8 cellular contexts compared by ENCODE assay signal in genomic region chr20:25196701-25197120, GRCh38. TPM values are rescaled to one million over a fixed set of nuclear protein-coding genes. Genes with fewer than 3 reads are reported as not detected.
A peak's percentile ranks its signal among the peaks of the same experiment; 100 is the strongest.
DNase-seq lines count a peak whose midpoint lies in the region; ATAC-seq, FAIRE-seq and TF ChIP-seq lines count a peak whose summit lies in the region.

No MANE protein-coding gene starts in this region.

- H2BK5ac ChIP-seq in trophoblast cell (ENCODE audit: low read depth, low read length, poor library complexity), result no peak overlapping the region

- H3K14ac ChIP-seq in trophoblast cell (ENCODE audit: low read length), result no peak overlapping the region

- no peak overlapping the region for H4K12ac ChIP-seq in trophoblast cell (ENCODE audit: low read depth, low read length)

- no peak for TF ChIP-seq CTCF in SK-N-SH (IDR thresholded peaks at IDR 0.05)
- no peak for TF ChIP-seq CTCF in endothelial cell of umbilical vein (IDR thresholded peaks at IDR 0.05; ENCODE audit: extremely low read depth in 1 of 2, insufficient read depth in 1 of 2, low read depth in 1 of 2, low read length in 2 of 2)
- TF ChIP-seq CTCF in GM10266 (IDR thresholded peaks at IDR 0.05; ENCODE audit: control insufficient read depth, insufficient read depth, low read depth, missing control alignments), result no peak

- H2BK12ac ChIP-seq in trophoblast cell (ENCODE audit: low read length), result no peak overlapping the region

- H2AK5ac ChIP-seq in trophoblast cell (ENCODE audit: low read length), result no peak overlapping the region

- no peak overlapping the region for H3K18ac ChIP-seq in trophoblast cell (ENCODE audit: low read length)

- H3K4me2 ChIP-seq in SK-N-SH (peak overlapping the region; percentile 91), endothelial cell of umbilical vein (ENCODE audit: insufficient read depth, low read length) (peak overlapping the region; percentile 59), trophoblast cell (ENCODE audit: low read length) (peak overlapping the region; percentile 96)

- H2AFZ ChIP-seq in SK-N-SH (ENCODE audit: low read depth) (no peak overlapping the region), endothelial cell of umbilical vein (ENCODE audit: low read depth, low read length) (no peak overlapping the region), trophoblast cell (ENCODE audit: insufficient read depth, low read length, poor library complexity) (no peak overlapping the region)

- H4K20me1 ChIP-seq in SK-N-SH (ENCODE audit: insufficient read depth) (peaks cover 3% of the 10 kb centered on the region; the same call in 1 of the 2 replicates), endothelial cell of umbilical vein (replicated peaks; ENCODE audit: control insufficient read depth, extremely low read depth, insufficient read depth, low read length) (peaks cover 2% of the 10 kb centered on the region)

- no peak for FAIRE-seq in endothelial cell of umbilical vein (lab: Jason Lieb, UNC)

- H3K79me2 ChIP-seq in SK-N-SH (ENCODE audit: insufficient read depth) (peaks cover 61% of the 10 kb centered on the region), endothelial cell of umbilical vein (ENCODE audit: control insufficient read depth, insufficient read depth, low read length) (peaks cover 33% of the 10 kb centered on the region), trophoblast cell (ENCODE audit: control insufficient read depth, insufficient read depth, low read length, poor library complexity) (peaks cover 9% of the 10 kb centered on the region)

- no peak overlapping the region for H3K27ac ChIP-seq in SK-N-SH (ENCODE audit: low read depth in 2 of 2, low read length in 1 of 2)
- no peak overlapping the region for H3K27ac ChIP-seq in endothelial cell of umbilical vein (ENCODE audit: insufficient read depth, low read depth, low read length)
- no peak overlapping the region for H3K27ac ChIP-seq in trophoblast cell (ENCODE audit: low read depth, low read length)

- peaks cover 4% of the 10 kb centered on the region for H3F3A ChIP-seq in SK-N-SH (replicated peaks; ENCODE audit: insufficient read depth)

- TF ChIP-seq RAD21 in SK-N-SH (IDR thresholded peaks at IDR 0.05; ENCODE audit: low read length), result no peak

- H3K79me1 ChIP-seq in trophoblast cell (ENCODE audit: low read length), result peaks cover 9% of the 10 kb centered on the region

- POLR2A ChIA-PET in SK-N-SH (lab: Yijun Ruan, JAX), result no interaction called here
- POLR2A ChIA-PET in endothelial cell of umbilical vein (lab: Charles Lee), result no interaction called here

- H3K36me3 ChIP-seq in SK-N-SH (replicated peaks in 1 of 2; ENCODE audit: control insufficient read depth in 1 of 2, insufficient read depth in 2 of 2, low read length in 1 of 2) (no peaks in the 10 kb centered on the region), NT2/D1 (ENCODE audit: insufficient read depth, insufficient read length, low read length) (peaks cover 6% of the 10 kb centered on the region), endothelial cell of umbilical vein (ENCODE audit: control insufficient read depth in 2 of 2, extremely low read depth in 1 of 2, insufficient read depth in 2 of 2, low read length in 2 of 2) (no peaks in the 10 kb centered on the region), trophoblast cell (ENCODE audit: control insufficient read depth in 1 of 2, insufficient read depth in 2 of 2, low read length in 2 of 2) (no peaks in the 10 kb centered on the region)

- CTCF ChIA-PET in SK-N-SH (lab: Yijun Ruan, JAX), result interaction anchor here (0.7 to 1.2 kb wide), 2 partner anchors 8 to 203 kb away, joined by 3 to 4 read pairs; no protein-coding TSS in a partner anchor
- CTCF ChIA-PET in endothelial cell of umbilical vein (lab: Charles Lee), result interaction anchor here (0.6 to 1.8 kb wide), 3 partner anchors 27 to 203 kb away, joined by 3 to 7 read pairs (median 3); no protein-coding TSS in a partner anchor

- H3K4me1 ChIP-seq in SK-N-SH (ENCODE audit: control insufficient read depth in 1 of 2, insufficient read depth in 2 of 2, low read depth in 1 of 2, low read length in 1 of 2) (peaks cover 0 to 28% of the 10 kb centered on the region in 2 experiments; a peak in 3 of 4 replicates), NT2/D1 (ENCODE audit: insufficient read depth, insufficient read length) (peaks cover 5% of the 10 kb centered on the region), endothelial cell of umbilical vein (ENCODE audit: control insufficient read depth, extremely low read depth, insufficient read depth, low read length) (peaks cover 5% of the 10 kb centered on the region), trophoblast cell (ENCODE audit: control insufficient read depth in 1 of 2, insufficient read depth in 2 of 2, low read length in 2 of 2) (peaks cover 0 to 3% of the 10 kb centered on the region in 2 experiments)

- no peak overlapping the region for H4K91ac ChIP-seq in trophoblast cell (ENCODE audit: low read depth, low read length)

- no peak overlapping the region for H2BK120ac ChIP-seq in trophoblast cell (ENCODE audit: insufficient read depth, low read length, poor library complexity)

- DNase-seq in SK-N-SH (no peak), NT2/D1 (ENCODE audit: low read depth, low spot score) (no peak), endothelial cell of umbilical vein (ENCODE audit: low read depth, low spot score) (no peak), trophoblast cell (no peak), superior temporal gyrus (ENCODE audit: extremely low spot score) (no peak), GM10266 (ENCODE audit: extremely low spot score) (no peak)

- H4K8ac ChIP-seq in trophoblast cell (ENCODE audit: low read depth, low read length), result no peak overlapping the region

- intact Hi-C loops in endothelial cell of umbilical vein (cut with micrococcal nuclease), result no loop called here

- H3K9me2 ChIP-seq in SK-N-SH, result no peaks in the 10 kb centered on the region

- H3K23ac ChIP-seq in trophoblast cell (ENCODE audit: low read length), result no peak overlapping the region

- TF ChIP-seq EP300 in SK-N-SH (IDR thresholded peaks at IDR 0.05; ENCODE audit: borderline replicate concordance in 1 of 2, low read depth in 1 of 2, low read length in 1 of 2), result no peak

- TF ChIP-seq POLR2A in endothelial cell of umbilical vein (IDR thresholded peaks at IDR 0.05; ENCODE audit: low read depth, low read length), result no peak

- no peak overlapping the region for H3K4ac ChIP-seq in trophoblast cell (ENCODE audit: low read depth, low read length)

- dilution Hi-C loops in endothelial cell of umbilical vein (cut with MboI; ENCODE audit: extremely low pct_ligation_motif_present, low sequenced_read_pairs), result no loop called here

- ATAC-seq in SK-N-SH treated with all-trans-retinoic acid at 6 μM for 48 hours, result no peak
- no peak for ATAC-seq in GM19324 (IDR thresholded peaks at IDR 0.05; ENCODE audit: low FRiP score, unreplicated experiment)

- H3K9ac ChIP-seq in SK-N-SH, result peak overlapping the region; percentile 84; the same call in 1 of the 2 replicates
- H3K9ac ChIP-seq in NT2/D1 (ENCODE audit: insufficient read length, low read depth), result peak overlapping the region; percentile 83
- H3K9ac ChIP-seq in endothelial cell of umbilical vein (replicated peaks; ENCODE audit: extremely low read depth, insufficient read depth, low read length), result no peak overlapping the region
- H3K9ac ChIP-seq in trophoblast cell (ENCODE audit: low read length), result no peak overlapping the region

- 72% methylated on average over 14 of the region's 14 CpGs for WGBS in SK-N-SH (ENCODE audit: low lambda C conversion rate)
- no CpG with 5 or more reads among the region's 14 CpGs for WGBS in trophoblast cell (ENCODE audit: extremely low coverage, insufficient coverage, insufficient read length)

- peak overlapping the region; percentile 89 to 91 for H3K4me3 ChIP-seq in SK-N-SH (ENCODE audit: low read depth in 2 of 2, low read length in 1 of 2)
- H3K4me3 ChIP-seq in NT2/D1 (ENCODE audit: insufficient read length, low read depth), result peak overlapping the region; percentile 72
- peak overlapping the region in 2 of 3 experiments; percentile 60 to 79 for H3K4me3 ChIP-seq in endothelial cell of umbilical vein (replicated peaks in 1 of 3; ENCODE audit: insufficient read depth in 1 of 3, low read depth in 1 of 3, low read length in 3 of 3)
- H3K4me3 ChIP-seq in trophoblast cell (ENCODE audit: low read depth, low read length), result peak overlapping the region; percentile 93

- H3K27me3 ChIP-seq in SK-N-SH (ENCODE audit: insufficient read depth) (no peaks in the 10 kb centered on the region), NT2/D1 (ENCODE audit: insufficient read depth, insufficient read length) (peaks cover 7% of the 10 kb centered on the region), endothelial cell of umbilical vein (ENCODE audit: control insufficient read depth in 2 of 2, insufficient read depth in 2 of 2, low read length in 2 of 2) (peaks cover 0 to 2% of the 10 kb centered on the region in 2 experiments), trophoblast cell (ENCODE audit: insufficient read depth, low read length) (no peaks in the 10 kb centered on the region)

- H3K9me1 ChIP-seq in endothelial cell of umbilical vein (replicated peaks; ENCODE audit: control insufficient read depth, extremely low read depth, insufficient read depth, low read length), result no peaks in the 10 kb centered on the region

- H3K9me3 ChIP-seq in SK-N-SH (no peaks in the 10 kb centered on the region), NT2/D1 (ENCODE audit: insufficient read depth, low read length) (no peaks in the 10 kb centered on the region), endothelial cell of umbilical vein (replicated peaks; ENCODE audit: control insufficient read depth, insufficient read depth, low read length) (no peaks in the 10 kb centered on the region), trophoblast cell (ENCODE audit: insufficient read depth, low read depth, low read length) (no peaks in the 10 kb centered on the region)

- BruUV-seq in endothelial cell of umbilical vein (replicated peaks; lab: Mats Ljungman, UMichigan), result no TSS peak

RNA-seq across cellular contexts. Expression of gene ENTPD6, which starts 1.2 kb away (rescaled TPM):
- polyA plus RNA-seq in SK-N-SH (2012; rRNA removed) (76.1 and 78.2 TPM in 2 replicates), endothelial cell of umbilical vein (86.3 and 87.0 TPM in 2 replicates)
- 36.3 and 54.5 TPM in 2 replicates for polyA plus RNA-seq in SK-N-SH (2012; cell fraction: cytosol; rRNA removed)
- 172 and 200 TPM in 2 replicates for polyA plus RNA-seq in SK-N-SH (2012; cell fraction: nucleus; rRNA removed)
- 51.2 and 52.2 TPM in 2 replicates for total RNA-seq in endothelial cell of umbilical vein
- polyA plus RNA-seq in endothelial cell of umbilical vein (2011; cell fraction: cytosol; rRNA removed), result 57.3 and 62.1 TPM in 2 replicates
- polyA plus RNA-seq in endothelial cell of umbilical vein (2011; cell fraction: nucleus; rRNA removed), result 119 and 126 TPM in 2 replicates
- polyA plus RNA-seq in endothelial cell of umbilical vein (2012), result 50.9 and 69.0 TPM in 2 replicates
- polyA minus RNA-seq in endothelial cell of umbilical vein, result 57.4 and 58.9 TPM in 2 replicates
- polyA minus RNA-seq in endothelial cell of umbilical vein (2011; cell fraction: cytosol; rRNA and poly(A)+ RNA removed), result 10.8 TPM
- 26.4 and 27.4 TPM in 2 replicates for polyA minus RNA-seq in endothelial cell of umbilical vein (2011; cell fraction: nucleus; rRNA and poly(A)+ RNA removed)
- polyA plus RNA-seq in trophoblast cell (2013), result 20.3 and 20.9 TPM in 2 replicates

RNA-seq across cellular contexts. Expression of gene PYGB, which starts 51.2 kb away (rescaled TPM):
- polyA plus RNA-seq in SK-N-SH (2012; rRNA removed) (32.2 and 35.8 TPM in 2 replicates), endothelial cell of umbilical vein (36.1 and 39.5 TPM in 2 replicates)
- polyA plus RNA-seq in SK-N-SH (2012; cell fraction: cytosol; rRNA removed), result 16.8 and 25.0 TPM in 2 replicates
- 75.6 and 77.6 TPM in 2 replicates for polyA plus RNA-seq in SK-N-SH (2012; cell fraction: nucleus; rRNA removed)
- total RNA-seq in endothelial cell of umbilical vein, result 57.2 and 60.2 TPM in 2 replicates
- polyA plus RNA-seq in endothelial cell of umbilical vein (2011; cell fraction: cytosol; rRNA removed), result 34.7 and 35.1 TPM in 2 replicates
- 77.3 and 91.5 TPM in 2 replicates for polyA plus RNA-seq in endothelial cell of umbilical vein (2011; cell fraction: nucleus; rRNA removed)
- polyA plus RNA-seq in endothelial cell of umbilical vein (2012), result 74.6 and 78.9 TPM in 2 replicates
- polyA minus RNA-seq in endothelial cell of umbilical vein, result 53.3 and 57.9 TPM in 2 replicates
- 11.0 TPM for polyA minus RNA-seq in endothelial cell of umbilical vein (2011; cell fraction: cytosol; rRNA and poly(A)+ RNA removed)
- polyA minus RNA-seq in endothelial cell of umbilical vein (2011; cell fraction: nucleus; rRNA and poly(A)+ RNA removed), result 20.6 and 25.1 TPM in 2 replicates
- 21.3 and 22.0 TPM in 2 replicates for polyA plus RNA-seq in trophoblast cell (2013)

Comparison
In these comparisons a context has a peak if more than half of its experiments do, and no peak if none do; other contexts are left out.
1. H3K9ac ChIP-seq: peak in SK-N-SH (single experiment) and NT2/D1 (single experiment); none in endothelial cell of umbilical vein (single experiment) and trophoblast cell (single experiment).
2. Peak in every context shown above with its lines, with median percentiles within 50 percentile points of each other: H3K4me2 ChIP-seq and H3K4me3 ChIP-seq.